ENCODE assay signal across 8 cellular contexts in the genomic region with DNA sequence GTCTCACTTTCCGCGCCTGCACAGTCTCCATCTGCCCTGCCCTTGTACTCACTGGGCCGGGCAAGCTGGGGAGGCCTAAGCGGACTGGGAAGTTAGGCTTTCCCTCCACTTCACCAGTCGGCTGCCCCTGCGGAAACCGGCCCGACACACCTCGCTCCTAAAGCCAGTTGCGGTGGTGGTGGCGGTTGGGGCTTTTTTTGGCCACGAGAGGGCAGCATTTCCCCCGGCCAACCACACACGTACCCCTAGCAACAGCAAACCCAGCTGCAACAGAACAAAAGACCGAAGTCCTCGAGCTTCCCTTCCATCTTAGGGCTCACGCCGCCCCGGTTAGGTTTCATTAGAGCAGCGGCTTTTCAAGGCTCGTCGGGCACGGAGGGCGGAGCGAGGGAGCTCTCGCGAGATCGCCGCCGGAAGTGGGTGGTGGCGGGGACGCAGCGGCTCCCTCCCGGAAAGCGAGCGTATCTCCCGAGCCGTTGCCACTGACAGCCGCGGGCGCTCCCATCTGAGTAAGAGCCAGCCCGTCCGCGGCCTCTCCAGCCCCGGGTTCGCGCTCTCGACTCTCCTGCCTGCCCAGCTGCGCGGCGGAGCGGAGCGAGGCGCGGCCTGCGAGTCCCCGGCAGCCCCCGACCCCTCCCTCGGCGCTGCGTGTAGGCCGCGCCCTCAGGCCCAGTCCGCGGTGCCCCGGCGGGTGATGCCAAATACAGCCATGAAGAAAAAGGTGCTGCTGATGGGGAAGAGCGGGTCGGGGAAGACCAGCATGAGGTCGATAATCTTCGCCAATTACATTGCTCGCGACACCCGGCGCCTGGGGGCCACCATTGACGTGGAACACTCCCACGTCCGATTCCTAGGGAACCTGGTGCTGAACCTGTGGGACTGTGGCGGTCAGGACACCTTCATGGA. TPM values are rescaled to one million over a fixed set of nuclear protein-coding genes. Genes with fewer than 3 reads are reported as not detected.
A peak's percentile ranks its signal among the peaks of the same experiment; 100 is the strongest.
DNase-seq lines count a peak whose midpoint lies in the region; ATAC-seq and TF ChIP-seq lines count a peak whose summit lies in the region.

A gene with protein sequence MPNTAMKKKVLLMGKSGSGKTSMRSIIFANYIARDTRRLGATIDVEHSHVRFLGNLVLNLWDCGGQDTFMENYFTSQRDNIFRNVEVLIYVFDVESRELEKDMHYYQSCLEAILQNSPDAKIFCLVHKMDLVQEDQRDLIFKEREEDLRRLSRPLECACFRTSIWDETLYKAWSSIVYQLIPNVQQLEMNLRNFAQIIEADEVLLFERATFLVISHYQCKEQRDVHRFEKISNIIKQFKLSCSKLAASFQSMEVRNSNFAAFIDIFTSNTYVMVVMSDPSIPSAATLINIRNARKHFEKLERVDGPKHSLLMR (plus strand): TSS at position 462 of the 906 bp plus-strand sequence. CDS start 233 bp downstream, at position 695.

- peak; percentile 85 for ATAC-seq in HG02623 (IDR thresholded peaks at IDR 0.05; ENCODE audit: unreplicated experiment)
- peak; percentile 89 to 90 for ATAC-seq in activated naive CD4-positive, alpha-beta T cell treated with anti-CD3 and anti-CD28 coated beads, Interleukin-2, amount 50 U/mL, for 72 hours

- H3K36me3 Mint-ChIP-seq in activated naive CD4-positive, alpha-beta T cell treated with anti-CD3 and anti-CD28 coated beads, Interleukin-2, amount 50 U/mL, for 72 hours, result peaks cover 18% of the 10 kb centered on the region in 2 donors
- H3K36me3 Mint-ChIP-seq in glutamatergic neuron (ENCODE audit: unreplicated experiment), result no peaks in the 10 kb centered on the region
- peaks cover 6% of the 10 kb centered on the region for H3K36me3 Mint-ChIP-seq in osteocyte (ENCODE audit: unreplicated experiment)

- H3K4me3 ChIP-seq in GM12864 (ENCODE audit: low read depth, low read length) (peak within 1 kb of the TSS; percentile 58), thymus (ENCODE audit: low read length) (peak within 1 kb of the TSS; percentile 81)

- peak within 1 kb of the TSS; percentile 95 to 98 for H3K27ac Mint-ChIP-seq in activated naive CD4-positive, alpha-beta T cell treated with anti-CD3 and anti-CD28 coated beads, Interleukin-2, amount 50 U/mL, for 72 hours
- H3K27ac Mint-ChIP-seq in glutamatergic neuron (ENCODE audit: unreplicated experiment), result peak within 1 kb of the TSS; percentile 97
- peak within 1 kb of the TSS; percentile 99 for H3K27ac Mint-ChIP-seq in osteocyte (ENCODE audit: unreplicated experiment)

- peaks cover 17% of the 10 kb centered on the region for H3K4me1 ChIP-seq in thymus (ENCODE audit: control insufficient read depth, insufficient read depth, low read length)

- no peaks in the 10 kb centered on the region for H3K9me3 ChIP-seq in thymus (ENCODE audit: control insufficient read depth)

- H3K36me3 ChIP-seq in thymus (ENCODE audit: control insufficient read depth, insufficient read depth), result no peaks in the 10 kb centered on the region

- DNase-seq in GM12864 (ENCODE audit: low read depth) (peak; percentile 92), NCI-H1092 treated with DMSO at 0.1 percent for 48 hours (lab: John Stamatoyannopoulos, UW) (peak; percentile 99), SKM-1 (lab: John Stamatoyannopoulos, UW; ENCODE audit: unreplicated experiment) (peak; percentile 81), glutamatergic neuron (peak; percentile 96), osteocyte (ENCODE audit: extremely low spot score, unreplicated experiment) (peak; percentile 98)
- peak; percentile 96 to 97 for DNase-seq in activated naive CD4-positive, alpha-beta T cell treated with anti-CD3 and anti-CD28 coated beads, Interleukin-2, amount 50 U/mL, for 72 hours (ENCODE audit: low spot score in 2 of 2)

- H3K4me1 Mint-ChIP-seq in glutamatergic neuron (ENCODE audit: low read depth, unreplicated experiment) (peaks cover 8% of the 10 kb centered on the region), osteocyte (ENCODE audit: unreplicated experiment) (peaks cover 35% of the 10 kb centered on the region)

- H3K27me3 ChIP-seq in thymus (ENCODE audit: control insufficient read depth, insufficient read depth), result no peaks in the 10 kb centered on the region

- H3K27ac ChIP-seq in thymus (ENCODE audit: low read depth), result peak within 1 kb of the TSS; percentile 93

- peak within 1 kb of the TSS; percentile 97 for H3K4me3 Mint-ChIP-seq in glutamatergic neuron (ENCODE audit: unreplicated experiment)
- H3K4me3 Mint-ChIP-seq in osteocyte (ENCODE audit: unreplicated experiment), result peak within 1 kb of the TSS; percentile 96

- H3K27me3 Mint-ChIP-seq in glutamatergic neuron (ENCODE audit: unreplicated experiment) (peaks cover 2% of the 10 kb centered on the region), osteocyte (ENCODE audit: unreplicated experiment) (no peaks in the 10 kb centered on the region)

- TF ChIP-seq CTCF in GM12864 (IDR thresholded peaks at IDR 0.05; ENCODE audit: low read depth, low read length, missing control alignments), result peak; percentile 86
- peak; percentile 87 for TF ChIP-seq CTCF in glutamatergic neuron (IDR thresholded peaks at IDR 0.05; ENCODE audit: partially characterized antibody, unreplicated experiment)
- TF ChIP-seq CTCF in osteocyte (IDR thresholded peaks at IDR 0.05), result peak; percentile 92

- H3K9me3 Mint-ChIP-seq in activated naive CD4-positive, alpha-beta T cell treated with anti-CD3 and anti-CD28 coated beads, Interleukin-2, amount 50 U/mL, for 72 hours, result no peaks in the 10 kb centered on the region
- H3K9me3 Mint-ChIP-seq in glutamatergic neuron (ENCODE audit: unreplicated experiment) (peaks cover 4% of the 10 kb centered on the region), osteocyte (ENCODE audit: unreplicated experiment) (no peaks in the 10 kb centered on the region)

- WGBS in thymus, result under 1% methylated on average over 79 of the region's 79 CpGs

RNA-seq across cellular contexts. Expression of the gene that starts here (rescaled TPM):
- total RNA-seq in activated naive CD4-positive, alpha-beta T cell treated with anti-CD3 and anti-CD28 coated beads, Interleukin-2, amount 50 U/mL, for 72 hours, result 10 to 100 TPM; 20.5 to 52.8 TPM
- total RNA-seq in glutamatergic neuron (ENCODE audit: unreplicated experiment), result 71.8 TPM
- 110 and 111 TPM in 2 replicates for total RNA-seq in osteocyte
- polyA plus RNA-seq in thymus, result 83.7 TPM

Comparison
In these comparisons a context has a peak if more than half of its experiments do, and no peak if none do; other contexts are left out.
1. Peak in every context shown above with its lines: DNase-seq, ATAC-seq, H3K4me3 ChIP-seq and H3K27ac ChIP-seq.